ENCODE assay signal across 8 cellular contexts in genomic region chr1:87826639-87827345, GRCh38.
A peak's percentile ranks its signal among the peaks of the same experiment; 100 is the strongest.
DNase-seq lines count a peak whose midpoint lies in the region; ATAC-seq and TF ChIP-seq lines count a peak whose summit lies in the region.

No MANE protein-coding gene starts in this region.

- ATAC-seq in activated CD4-positive, alpha-beta T cell treated with anti-CD3 and anti-CD28 coated beads for 36 hours: no peak
- ATAC-seq in HG03095 (IDR thresholded peaks at IDR 0.05; ENCODE audit: unreplicated experiment) (peak; percentile 89), heart right ventricle (peak; percentile 68 to 97 (median 93))

- H3K4me3 ChIP-seq in heart right ventricle (peak overlapping the region in 7 of 10 donors; percentile 0 to 47 (median 17)), testis (peak overlapping the region; percentile 7 to 31)

- intact Hi-C loops in activated CD4-positive, alpha-beta T cell treated with anti-CD3 and anti-CD28 coated beads for 36 hours (cut with DNase I, micrococcal nuclease): no loop called here
- intact Hi-C loops in heart right ventricle (cut with DNase I) (loop anchor here in 2 of 10 donors (5.0 to 10.0 kb wide), 2 partner anchors 492 to 701 kb away; no protein-coding TSS in a partner anchor), testis (cut with DNase I; ENCODE audit: low total_unique reads) (no loop called here)
- intact Hi-C loops in activated CD4-positive, alpha-beta memory T cell treated with anti-CD3 and anti-CD28 coated beads for 36 hours (cut with micrococcal nuclease): no loop called here

- POLR2A ChIA-PET in activated CD4-positive, alpha-beta T cell treated with anti-CD3 and anti-CD28 coated beads for 36 hours (lab: Charles Lee): no interaction called here
- POLR2A ChIA-PET in activated CD4-positive, alpha-beta T cell treated with anti-CD3 and anti-CD28 coated beads, Interleukin-2, amount 10 ng/mL, durations not matched to agents 7 days and 5 days (lab: Charles Lee): no interaction called here
- POLR2A ChIA-PET in activated CD4-positive, alpha-beta memory T cell treated with anti-CD3 and anti-CD28 coated beads for 36 hours (lab: Charles Lee): no interaction called here

- TF ChIP-seq CTCF in heart right ventricle (IDR thresholded peaks at IDR 0.05): no peak
- no peak for TF ChIP-seq CTCF in testis (IDR thresholded peaks at IDR 0.05)

- H3K27me3 ChIP-seq in heart right ventricle (no peaks in the 10 kb centered on the region), testis (no peaks in the 10 kb centered on the region)

- no peaks in the 10 kb centered on the region for H3K36me3 ChIP-seq in heart right ventricle
- no peaks in the 10 kb centered on the region for H3K36me3 ChIP-seq in testis (ENCODE audit: low read depth, missing control alignments)

- H3K27ac ChIP-seq in heart right ventricle (peak overlapping the region in 4 of 10 donors; percentile 31 to 75 (median 58)), testis (no peak overlapping the region)

- H3K9me3 ChIP-seq in heart right ventricle (no peaks in the 10 kb centered on the region), testis (no peaks in the 10 kb centered on the region)

- no peaks in the 10 kb centered on the region for H3K9me3 Mint-ChIP-seq in activated CD4-positive, alpha-beta T cell treated with anti-CD3 and anti-CD28 coated beads for 36 hours (ENCODE audit: low read depth)
- H3K9me3 Mint-ChIP-seq in activated CD4-positive, alpha-beta T cell treated with anti-CD3 and anti-CD28 coated beads, Interleukin-2, amount 10 ng/mL, durations not matched to agents 7 days and 5 days: peaks cover 3% of the 10 kb centered on the region
- H3K9me3 Mint-ChIP-seq in activated CD4-positive, alpha-beta memory T cell treated with anti-CD3 and anti-CD28 coated beads for 36 hours: no peaks in the 10 kb centered on the region

- DNase-seq in activated CD4-positive, alpha-beta T cell treated with anti-CD3 and anti-CD28 coated beads for 36 hours: peak; percentile 5
- no peak for DNase-seq in activated CD4-positive, alpha-beta T cell treated with anti-CD3 and anti-CD28 coated beads, Interleukin-2, amount 10 ng/mL, durations not matched to agents 7 days and 5 days
- DNase-seq in SIG-M5 (lab: John Stamatoyannopoulos, UW) (peak; percentile 12), heart right ventricle (peak; percentile 25 to 73), testis (peak; percentile 67)
- DNase-seq in activated CD4-positive, alpha-beta memory T cell treated with anti-CD3 and anti-CD28 coated beads for 36 hours: no peak
- no peak for DNase-seq in stimulated activated CD4-positive, alpha-beta T cell treated with anti-CD3 and anti-CD28 coated beads, Interleukin-4, amount 100 ng/mL, for 1 hour

- CTCF ChIA-PET in activated CD4-positive, alpha-beta T cell treated with anti-CD3 and anti-CD28 coated beads for 36 hours (lab: Charles Lee): no interaction called here
- CTCF ChIA-PET in activated CD4-positive, alpha-beta T cell treated with anti-CD3 and anti-CD28 coated beads, Interleukin-2, amount 10 ng/mL, durations not matched to agents 7 days and 5 days (lab: Charles Lee): interaction anchor here (0.7 kb wide), 1 partner anchor 442 kb away, joined by 3 read pairs; no protein-coding TSS in a partner anchor
- CTCF ChIA-PET in activated CD4-positive, alpha-beta memory T cell treated with anti-CD3 and anti-CD28 coated beads for 36 hours (lab: Charles Lee): interaction anchor here (1.7 kb wide), 1 partner anchor 19 kb away, joined by 3 read pairs; no protein-coding TSS in a partner anchor

- no peak for TF ChIP-seq POLR2A in testis (IDR thresholded peaks at IDR 0.05)

- H3K4me1 ChIP-seq in heart right ventricle (peaks cover 0 to 27% (median 0%) of the 10 kb centered on the region in 9 donors), testis (no peaks in the 10 kb centered on the region)

- H3K36me3 Mint-ChIP-seq in activated CD4-positive, alpha-beta T cell treated with anti-CD3 and anti-CD28 coated beads for 36 hours (ENCODE audit: low read depth): no peaks in the 10 kb centered on the region
- H3K36me3 Mint-ChIP-seq in activated CD4-positive, alpha-beta T cell treated with anti-CD3 and anti-CD28 coated beads, Interleukin-2, amount 10 ng/mL, durations not matched to agents 7 days and 5 days (ENCODE audit: low read depth): no peaks in the 10 kb centered on the region
- H3K36me3 Mint-ChIP-seq in activated CD4-positive, alpha-beta memory T cell treated with anti-CD3 and anti-CD28 coated beads for 36 hours: no peaks in the 10 kb centered on the region

- no peaks in the 10 kb centered on the region for H3K27me3 Mint-ChIP-seq in activated CD4-positive, alpha-beta T cell treated with anti-CD3 and anti-CD28 coated beads for 36 hours
- no peaks in the 10 kb centered on the region for H3K27me3 Mint-ChIP-seq in activated CD4-positive, alpha-beta T cell treated with anti-CD3 and anti-CD28 coated beads, Interleukin-2, amount 10 ng/mL, durations not matched to agents 7 days and 5 days
- peaks cover 7% of the 10 kb centered on the region for H3K27me3 Mint-ChIP-seq in activated CD4-positive, alpha-beta memory T cell treated with anti-CD3 and anti-CD28 coated beads for 36 hours

- WGBS in heart right ventricle, 2 donors: 40 to 53% methylated on average over 7 of the region's 7 CpGs
- 13 to 31% methylated on average over 7 of the region's 7 CpGs for WGBS in testis, 2 donors

- no peak overlapping the region for H3K4me3 Mint-ChIP-seq in activated CD4-positive, alpha-beta T cell treated with anti-CD3 and anti-CD28 coated beads for 36 hours
- H3K4me3 Mint-ChIP-seq in activated CD4-positive, alpha-beta T cell treated with anti-CD3 and anti-CD28 coated beads, Interleukin-2, amount 10 ng/mL, durations not matched to agents 7 days and 5 days: no peak overlapping the region
- no peak overlapping the region for H3K4me3 Mint-ChIP-seq in activated CD4-positive, alpha-beta memory T cell treated with anti-CD3 and anti-CD28 coated beads for 36 hours

- no peaks in the 10 kb centered on the region for H3K4me1 Mint-ChIP-seq in activated CD4-positive, alpha-beta T cell treated with anti-CD3 and anti-CD28 coated beads for 36 hours
- no peaks in the 10 kb centered on the region for H3K4me1 Mint-ChIP-seq in activated CD4-positive, alpha-beta T cell treated with anti-CD3 and anti-CD28 coated beads, Interleukin-2, amount 10 ng/mL, durations not matched to agents 7 days and 5 days
- no peaks in the 10 kb centered on the region for H3K4me1 Mint-ChIP-seq in activated CD4-positive, alpha-beta memory T cell treated with anti-CD3 and anti-CD28 coated beads for 36 hours (ENCODE audit: low read depth)

- no peak overlapping the region for H3K27ac Mint-ChIP-seq in activated CD4-positive, alpha-beta T cell treated with anti-CD3 and anti-CD28 coated beads for 36 hours
- no peak overlapping the region for H3K27ac Mint-ChIP-seq in activated CD4-positive, alpha-beta T cell treated with anti-CD3 and anti-CD28 coated beads, Interleukin-2, amount 10 ng/mL, durations not matched to agents 7 days and 5 days
- H3K27ac Mint-ChIP-seq in activated CD4-positive, alpha-beta memory T cell treated with anti-CD3 and anti-CD28 coated beads for 36 hours: no peak overlapping the region

Comparison
In these comparisons a context has a peak if more than half of its experiments do, and no peak if none do; other contexts are left out.
1. DNase-seq: peak in activated CD4-positive, alpha-beta T cell treated with anti-CD3 and anti-CD28 coated beads for 36 hours (single experiment), SIG-M5 (single experiment), heart right ventricle (2 of 2) and testis (single experiment); none in activated CD4-positive, alpha-beta T cell treated with anti-CD3 and anti-CD28 coated beads, Interleukin-2, amount 10 ng/mL, durations not matched to agents 7 days and 5 days (single experiment), activated CD4-positive, alpha-beta memory T cell treated with anti-CD3 and anti-CD28 coated beads for 36 hours (single experiment) and stimulated activated CD4-positive, alpha-beta T cell treated with anti-CD3 and anti-CD28 coated beads, Interleukin-4, amount 100 ng/mL, for 1 hour (single experiment).